ENCODE assay signal across 8 cellular contexts in genomic region chr20:347640-348484, GRCh38. TPM values are rescaled to one million over a fixed set of nuclear protein-coding genes. Genes with fewer than 3 reads are reported as not detected.
DNase-seq lines count a peak whose midpoint lies in the region; ATAC-seq and TF ChIP-seq lines count a peak whose summit lies in the region.

No MANE protein-coding gene starts in this region.

- CTCF ChIA-PET in PC-3 (lab: Charles Lee), result interaction anchor here (0.8 to 1.0 kb wide), 2 partner anchors 24 to 84 kb away, joined by 3 read pairs; no protein-coding TSS in a partner anchor

- ATAC-seq in GM21786 (IDR thresholded peaks at IDR 0.05; ENCODE audit: unreplicated experiment), result peak; percentile 69
- ATAC-seq in PC-3, result peak; percentile 75
- peak; percentile 85 for ATAC-seq in activated T-helper 17 cell treated with anti-CD3 and anti-CD28 coated beads, Interleukin-2, amount 50 U/mL, for 72 hours (replicated peaks)

- TF ChIP-seq CTCF in KMS-11 (conservative IDR thresholded peaks at IDR 0.05; ENCODE audit: low read depth, low read length) (no peak), PC-3 (conservative IDR thresholded peaks at IDR 0.05; ENCODE audit: low read depth, low read length) (no peak)

- H2AFZ ChIP-seq in KMS-11 (ENCODE audit: low read depth) (peak overlapping the region; percentile 90), PC-3 (ENCODE audit: low read length) (peak overlapping the region; percentile 91)

- no peaks in the 10 kb centered on the region for H3K79me2 ChIP-seq in KMS-11 (ENCODE audit: insufficient read depth, low read depth)
- H3K79me2 ChIP-seq in PC-3 (ENCODE audit: low read length), result peaks cover 11% of the 10 kb centered on the region; the same call in 1 of the 2 replicates

- H3K9me3 ChIP-seq in PC-3 (ENCODE audit: low read length), result peaks cover 6% of the 10 kb centered on the region
- no peaks in the 10 kb centered on the region for H3K9me3 ChIP-seq in muscle layer of duodenum (ENCODE audit: control insufficient read depth in 1 of 2, low read length in 2 of 2)

- no peaks in the 10 kb centered on the region for H3F3A ChIP-seq in PC-3 (ENCODE audit: low read length, unreplicated experiment)

- POLR2A ChIA-PET in PC-3 (lab: Charles Lee; ENCODE audit: unreplicated experiment), result interaction anchor here (0.5 to 1.0 kb wide), 5 partner anchors 23 to 856 kb away, joined by 4 to 6 read pairs (median 5); no protein-coding TSS in a partner anchor

- DNase-seq in EL (peak; percentile 97), PC-3 (peak; percentile 94), fibroblast of gingiva (ENCODE audit: low read depth) (peak; percentile 96), substantia nigra (lab: John Stamatoyannopoulos, UW) (peak; percentile 30 to 95 (median 78))

- no peaks in the 10 kb centered on the region for H3K27me3 ChIP-seq in KMS-11 (ENCODE audit: insufficient read depth, low read depth)
- H3K27me3 ChIP-seq in PC-3 (ENCODE audit: low read length), result no peaks in the 10 kb centered on the region
- H3K27me3 ChIP-seq in muscle layer of duodenum (ENCODE audit: low read depth, low read length), result no peaks in the 10 kb centered on the region

- peak overlapping the region; percentile 70 for H3K4me2 ChIP-seq in KMS-11
- H3K4me2 ChIP-seq in PC-3 (ENCODE audit: low read length), result peak overlapping the region; percentile 92

- peaks cover 3% of the 10 kb centered on the region for H3K9me3 Mint-ChIP-seq in activated T-helper 17 cell treated with anti-CD3 and anti-CD28 coated beads, Interleukin-2, amount 50 U/mL, for 72 hours

- H3K4me1 Mint-ChIP-seq in activated T-helper 17 cell treated with anti-CD3 and anti-CD28 coated beads, Interleukin-2, amount 50 U/mL, for 72 hours, result peaks cover 11% of the 10 kb centered on the region

- H3K27ac ChIP-seq in KMS-11 (peak overlapping the region; percentile 68), PC-3 (ENCODE audit: low read length) (peak overlapping the region; percentile 81), muscle layer of duodenum (ENCODE audit: low read length) (peak overlapping the region; percentile 79), substantia nigra (ENCODE audit: low read depth, low read length, poor library complexity, severe bottlenecking) (peak overlapping the region; percentile 83)

- H4K20me1 ChIP-seq in KMS-11 (ENCODE audit: insufficient read depth), result no peaks in the 10 kb centered on the region
- no peaks in the 10 kb centered on the region for H4K20me1 ChIP-seq in PC-3 (ENCODE audit: low read length)

- H3K27me3 Mint-ChIP-seq in activated T-helper 17 cell treated with anti-CD3 and anti-CD28 coated beads, Interleukin-2, amount 50 U/mL, for 72 hours, result peaks cover 3% of the 10 kb centered on the region

- intact Hi-C loops in PC-3 (cut with micrococcal nuclease), result no loop called here

- H3K4me3 Mint-ChIP-seq in activated T-helper 17 cell treated with anti-CD3 and anti-CD28 coated beads, Interleukin-2, amount 50 U/mL, for 72 hours, result peak overlapping the region; percentile 85

- H3K36me3 ChIP-seq in KMS-11 (ENCODE audit: insufficient read depth), result no peaks in the 10 kb centered on the region
- peaks cover 10% of the 10 kb centered on the region; the same call in 1 of the 2 replicates for H3K36me3 ChIP-seq in PC-3 (ENCODE audit: low read depth, low read length)
- peaks cover 4 to 19% of the 10 kb centered on the region in 2 donors for H3K36me3 ChIP-seq in muscle layer of duodenum (ENCODE audit: control insufficient read depth in 1 of 2, insufficient read depth in 2 of 2, low read length in 2 of 2)

- H3K9ac ChIP-seq in KMS-11, result peak overlapping the region; percentile 85
- H3K9ac ChIP-seq in PC-3 (ENCODE audit: low read length), result peak overlapping the region; percentile 72

- BruUV-seq in PC-3 (replicated peaks; lab: Mats Ljungman, UMichigan), result no TSS peak

- peak overlapping the region; percentile 51 for H3K27ac Mint-ChIP-seq in activated T-helper 17 cell treated with anti-CD3 and anti-CD28 coated beads, Interleukin-2, amount 50 U/mL, for 72 hours

- H3K4me1 ChIP-seq in KMS-11 (ENCODE audit: low read depth, poor library complexity, severe bottlenecking), result peaks cover 9% of the 10 kb centered on the region
- peaks cover 12% of the 10 kb centered on the region for H3K4me1 ChIP-seq in PC-3 (ENCODE audit: insufficient read depth, low read length)
- H3K4me1 ChIP-seq in muscle layer of duodenum (ENCODE audit: control insufficient read depth in 1 of 2, insufficient read depth in 2 of 2, low read length in 2 of 2), result peaks cover 0 to 22% of the 10 kb centered on the region in 2 donors

- H3K36me3 Mint-ChIP-seq in activated T-helper 17 cell treated with anti-CD3 and anti-CD28 coated beads, Interleukin-2, amount 50 U/mL, for 72 hours (ENCODE audit: low read depth), result peaks cover 4% of the 10 kb centered on the region

- H3K9me2 ChIP-seq in PC-3 (replicated peaks; ENCODE audit: low read length), result no peaks in the 10 kb centered on the region

- H3K4me3 ChIP-seq in KMS-11 (IDR thresholded peaks at IDR 0.05; ENCODE audit: insufficient read depth, low read depth, low read length) (no peak overlapping the region), PC-3 (ENCODE audit: low read length) (peak overlapping the region; percentile 79), muscle layer of duodenum (ENCODE audit: low read depth in 1 of 2, low read length in 2 of 2) (peak overlapping the region; percentile 80 to 81)

RNA-seq across cellular contexts. Expression of gene NRSN2, which starts 1.0 kb away (rescaled TPM):
- 50.7 and 55.7 TPM in 2 replicates for total RNA-seq in PC-3 (2014; rRNA removed)
- total RNA-seq in activated T-helper 17 cell treated with anti-CD3 and anti-CD28 coated beads, Interleukin-2, amount 50 U/mL, for 72 hours, result 1 to 10 TPM; 4.3 to 5.2 TPM

RNA-seq across cellular contexts. Expression of gene SOX12, which starts 22.5 kb away (rescaled TPM):
- total RNA-seq in PC-3 (2014; rRNA removed), result 13.8 and 18.7 TPM in 2 replicates
- 1 to 10 TPM; 4.0 to 6.5 TPM for total RNA-seq in activated T-helper 17 cell treated with anti-CD3 and anti-CD28 coated beads, Interleukin-2, amount 50 U/mL, for 72 hours

RNA-seq across cellular contexts. Expression of gene TRIB3, which starts 32.7 kb away (rescaled TPM):
- total RNA-seq in PC-3 (2014; rRNA removed), result 160 and 193 TPM in 2 replicates
- 10 to 100 TPM; 13.4 to 20.0 TPM for total RNA-seq in activated T-helper 17 cell treated with anti-CD3 and anti-CD28 coated beads, Interleukin-2, amount 50 U/mL, for 72 hours

RNA-seq across cellular contexts. Expression of gene ZCCHC3, which starts 50.5 kb away (rescaled TPM):
- total RNA-seq in PC-3 (2014; rRNA removed), result 18.5 and 21.5 TPM in 2 replicates
- total RNA-seq in activated T-helper 17 cell treated with anti-CD3 and anti-CD28 coated beads, Interleukin-2, amount 50 U/mL, for 72 hours, result 10 to 100 TPM; 16.0 to 16.6 TPM

RNA-seq across cellular contexts. Expression of gene C20orf96, which starts 57.3 kb away (rescaled TPM):
- 3.4 and 5.0 TPM in 2 replicates for total RNA-seq in PC-3 (2014; rRNA removed)
- total RNA-seq in activated T-helper 17 cell treated with anti-CD3 and anti-CD28 coated beads, Interleukin-2, amount 50 U/mL, for 72 hours, result 1 to 10 TPM; 5.2 to 6.0 TPM
